Comparison of ENCODE assay signal across 11 cellular contexts in the genomic region with DNA sequence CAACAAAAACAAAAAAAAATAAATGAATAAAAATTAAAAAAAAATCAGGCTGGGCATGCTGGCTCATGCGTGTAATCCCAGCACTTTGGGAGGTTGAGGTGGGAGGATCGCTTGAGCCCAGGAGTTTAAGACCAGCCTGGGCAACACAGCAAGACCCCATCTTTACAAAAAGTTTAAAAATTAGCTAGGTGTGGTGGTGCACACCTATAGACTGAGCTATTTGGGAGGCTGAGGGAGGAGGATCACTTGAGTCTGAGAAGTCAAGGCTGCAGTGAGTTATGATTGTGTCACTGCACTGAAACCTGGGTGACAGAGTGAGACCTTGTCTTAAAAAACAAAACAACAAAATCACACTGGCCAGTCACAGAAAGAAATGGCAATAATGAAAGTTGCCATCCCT. TPM values are rescaled to one million over a fixed set of nuclear protein-coding genes. Genes with fewer than 3 reads are reported as not detected.
DNase-seq lines count a peak whose midpoint lies in the region; TF ChIP-seq lines count a peak whose summit lies in the region.
"Had no signal": no experiment of that assay in that cellular context is flagged by ENCODE, and none has a peak within 500 bp of the region (broad histone marks: within the 10 kb centered on the region; RNA-seq: fewer than 3 reads in every experiment).

No MANE protein-coding gene starts in this region.

- no peaks in the 10 kb centered on the region for H3K9me2 ChIP-seq in MM.1S (replicated peaks; ENCODE audit: insufficient read depth, low read length)

- H3K9ac ChIP-seq in MM.1S (ENCODE audit: low read length) (peak overlapping the region; percentile 42), colonic mucosa (ENCODE audit: low read depth in 2 of 2, low read length in 2 of 2) (no peak overlapping the region)

- TF ChIP-seq CTCF in MM.1S (IDR thresholded peaks at IDR 0.05; ENCODE audit: low read length) (no peak), colonic mucosa (IDR thresholded peaks at IDR 0.05) (no peak), spleen (IDR thresholded peaks at IDR 0.05 in 8 of 11, conservative IDR thresholded peaks at IDR 0.05 in 3 of 11) (no peak)

- H3K79me2 ChIP-seq in MM.1S (ENCODE audit: low read length): peaks cover 15% of the 10 kb centered on the region

- no peak for TF ChIP-seq POLR2A in spleen (IDR thresholded peaks at IDR 0.05)

- H3K4me1 ChIP-seq in MM.1S (ENCODE audit: low read length) (peaks cover 20% of the 10 kb centered on the region), colonic mucosa (no peaks in the 10 kb centered on the region), spleen (peaks cover 21 to 52% (median 37%) of the 10 kb centered on the region in 6 donors)

- H3K27me3 ChIP-seq in MM.1S (replicated peaks; ENCODE audit: insufficient read depth, low read length) (no peaks in the 10 kb centered on the region), colonic mucosa (no peaks in the 10 kb centered on the region), spleen (replicated peaks in 1 of 7) (no peaks in the 10 kb centered on the region)

- DNase-seq in SIG-M5 treated with dmso at 0.1 percent for 504 hours (lab: John Stamatoyannopoulos, UW; ENCODE audit: unreplicated experiment) (peak; percentile 55), SIG-M5 (lab: John Stamatoyannopoulos, UW) (no peak), MM.1S (peak; percentile 36), colonic mucosa (no peak), spleen (no peak), AG20443 (ENCODE audit: low spot score) (no peak), DMS 273 (lab: John Stamatoyannopoulos, UW; ENCODE audit: unreplicated experiment) (no peak), SKM-1 (lab: John Stamatoyannopoulos, UW; ENCODE audit: unreplicated experiment) (no peak)
- DNase-seq: 8988T, HCEC 1CT, NCI-H82 had no signal

- intact Hi-C loops in colonic mucosa (cut with DNase I) (no loop called here), spleen (cut with DNase I; ENCODE audit: low total_unique reads) (no loop called here)

- H3F3A ChIP-seq in MM.1S (ENCODE audit: insufficient read depth, low read length): peaks cover 24% of the 10 kb centered on the region

- H3K27ac ChIP-seq in MM.1S (ENCODE audit: low read length): peak overlapping the region; percentile 62
- H3K27ac ChIP-seq in colonic mucosa: peak overlapping the region; percentile 7
- peak overlapping the region; percentile 66 to 94 (median 88) for H3K27ac ChIP-seq in spleen

- peak overlapping the region; percentile 55 for H3K4me2 ChIP-seq in MM.1S (ENCODE audit: low read depth, low read length)

- H3K9me3 ChIP-seq in MM.1S (replicated peaks; ENCODE audit: insufficient read depth, low read length): no peaks in the 10 kb centered on the region
- H3K9me3 ChIP-seq in colonic mucosa: no peaks in the 10 kb centered on the region
- H3K9me3 ChIP-seq in spleen: peaks cover 0 to 11% (median 3%) of the 10 kb centered on the region in 8 donors

- H4K20me1 ChIP-seq in MM.1S (ENCODE audit: insufficient read depth, low read length): no peaks in the 10 kb centered on the region

- peak overlapping the region; percentile 46 for H2AFZ ChIP-seq in MM.1S (ENCODE audit: low read length)

- WGBS in spleen, 5 donors: 94 to 98% (median 97%) methylated on average over 2 of the region's 2 CpGs

- H3K36me3 ChIP-seq in MM.1S (replicated peaks; ENCODE audit: insufficient read depth, low read length): no peaks in the 10 kb centered on the region
- no peaks in the 10 kb centered on the region for H3K36me3 ChIP-seq in colonic mucosa
- H3K36me3 ChIP-seq in spleen: no peaks in the 10 kb centered on the region

- H3K4me3 ChIP-seq in MM.1S (ENCODE audit: low read length): peak overlapping the region; percentile 59
- peak overlapping the region; percentile 8 for H3K4me3 ChIP-seq in colonic mucosa
- peak overlapping the region in 7 of 8 donors; percentile 28 to 97 (median 38) for H3K4me3 ChIP-seq in spleen

RNA-seq across cellular contexts. Expression of gene CNTRL, which starts 3.4 kb away (rescaled TPM):
- 10 to 100 TPM in 1 of 2 donors, 1 to 10 TPM in 1; 6.1 to 11.3 TPM for total RNA-seq in colonic mucosa
- total RNA-seq in spleen: 10 to 100 TPM; 44.7 to 63.0 (median 54.4) TPM
- polyA plus RNA-seq in spleen: 10 to 100 TPM; 15.8 to 24.7 (median 20.2) TPM

RNA-seq across cellular contexts. Expression of gene C5, which starts 21.3 kb away (rescaled TPM):
- 1 to 10 TPM; 1.5 to 1.6 TPM for total RNA-seq in colonic mucosa
- total RNA-seq in spleen: 10 to 100 TPM in 1 of 7 donors, 1 to 10 TPM in 6; 2.4 to 10.4 (median 4.3) TPM
- polyA plus RNA-seq in spleen: 1 to 10 TPM; 1.2 to 1.5 (median 1.3) TPM

Comparison
In these comparisons a context has a peak if more than half of its experiments do, and no peak if none do; other contexts are left out.
1. DNase-seq: peak in SIG-M5 treated with dmso at 0.1 percent for 504 hours (single experiment) and MM.1S (single experiment); none in SIG-M5 (single experiment), colonic mucosa (single experiment), spleen (single experiment), AG20443 (single experiment), DMS 273 (single experiment) and SKM-1 (single experiment).
2. H3K27ac ChIP-seq: peak in every context shown above with its lines; median percentile 88 in spleen; 62 in MM.1S; 7 in colonic mucosa.
3. H3K4me3 ChIP-seq: peak in every context shown above with its lines; median percentile 59 in MM.1S; 38 in spleen; 8 in colonic mucosa.